8 cellular contexts compared by ENCODE assay signal in genomic region chr1:33349778-33350610, GRCh38. TPM values are rescaled to one million over a fixed set of nuclear protein-coding genes. Genes with fewer than 3 reads are reported as not detected.
DNase-seq lines count a peak whose midpoint lies in the region; ATAC-seq, FAIRE-seq and TF ChIP-seq lines count a peak whose summit lies in the region.

No MANE protein-coding gene starts in this region.

- no peak for TF ChIP-seq EP300 in Ishikawa (IDR thresholded peaks at IDR 0.05; ENCODE audit: borderline replicate concordance)

- DNase-seq in DMS53 treated with DMSO at 0.1 percent for 48 hours (lab: John Stamatoyannopoulos, UW; ENCODE audit: unreplicated experiment) (peak; percentile 74), RCC 7860 (ENCODE audit: low spot score) (peak; percentile 69), fibroblast of mammary gland (ENCODE audit: low read depth) (peak; percentile 70)
- peak; percentile 52 to 71 for DNase-seq in activated T-helper 1 cell treated with anti-CD3 and anti-CD28 coated beads, Interleukin-2, amount 50 U/mL, for 16 hours (ENCODE audit: low read depth in 1 of 2, low spot score in 1 of 2)
- peak; percentile 63 to 86 (median 74) for DNase-seq in naive thymus-derived CD8-positive, alpha-beta T cell
- peak; percentile 73 for DNase-seq in stimulated activated naive B cell treated with anti-CD40 and anti-IgM and Interleukin-4, amounts not matched to agents 10 μg/mL and 1 μg/mL and 100 μg/mL, for 72 hours

- peak; percentile 77 for ATAC-seq in GM21619 (IDR thresholded peaks at IDR 0.05; ENCODE audit: unreplicated experiment)
- peak; percentile 85 to 86 for ATAC-seq in naive thymus-derived CD8-positive, alpha-beta T cell
- peak; percentile 85 to 88 for ATAC-seq in stimulated activated naive B cell treated with anti-CD40 and anti-IgM and Interleukin-4, amounts not matched to agents 10 μg/mL and 1 μg/mL and 100 μg/mL, for 72 hours (replicated peaks)

- no peaks in the 10 kb centered on the region for H3K27me3 Mint-ChIP-seq in naive thymus-derived CD8-positive, alpha-beta T cell
- H3K27me3 Mint-ChIP-seq in stimulated activated naive B cell treated with anti-CD40 and anti-IgM and Interleukin-4, amounts not matched to agents 10 μg/mL and 1 μg/mL and 100 μg/mL, for 72 hours: no peaks in the 10 kb centered on the region

- H3K4me3 Mint-ChIP-seq in naive thymus-derived CD8-positive, alpha-beta T cell: peak overlapping the region; percentile 81 to 96 (median 92)
- peak overlapping the region; percentile 93 to 97 for H3K4me3 Mint-ChIP-seq in stimulated activated naive B cell treated with anti-CD40 and anti-IgM and Interleukin-4, amounts not matched to agents 10 μg/mL and 1 μg/mL and 100 μg/mL, for 72 hours

- peak overlapping the region; percentile 49 for H3K4me3 ChIP-seq in fibroblast of mammary gland (ENCODE audit: control insufficient read depth, low read depth, low read length)

- TF ChIP-seq RAD21 in Ishikawa (IDR thresholded peaks at IDR 0.05; ENCODE audit: low read depth): no peak

- H3K9me3 Mint-ChIP-seq in naive thymus-derived CD8-positive, alpha-beta T cell: no peaks in the 10 kb centered on the region
- H3K9me3 Mint-ChIP-seq in stimulated activated naive B cell treated with anti-CD40 and anti-IgM and Interleukin-4, amounts not matched to agents 10 μg/mL and 1 μg/mL and 100 μg/mL, for 72 hours: no peaks in the 10 kb centered on the region

- peaks cover 0 to 11% (median 0%) of the 10 kb centered on the region in 3 donors for H3K36me3 Mint-ChIP-seq in naive thymus-derived CD8-positive, alpha-beta T cell
- peaks cover 10 to 11% of the 10 kb centered on the region in 2 donors for H3K36me3 Mint-ChIP-seq in stimulated activated naive B cell treated with anti-CD40 and anti-IgM and Interleukin-4, amounts not matched to agents 10 μg/mL and 1 μg/mL and 100 μg/mL, for 72 hours

- TF ChIP-seq CTCF in fibroblast of mammary gland (conservative IDR thresholded peaks at IDR 0.05; ENCODE audit: control insufficient read depth, insufficient read depth, low read depth, low read length): no peak

- peak overlapping the region; percentile 68 to 96 (median 92) for H3K27ac Mint-ChIP-seq in naive thymus-derived CD8-positive, alpha-beta T cell
- peak overlapping the region; percentile 99 for H3K27ac Mint-ChIP-seq in stimulated activated naive B cell treated with anti-CD40 and anti-IgM and Interleukin-4, amounts not matched to agents 10 μg/mL and 1 μg/mL and 100 μg/mL, for 72 hours

- H3K4me1 Mint-ChIP-seq in naive thymus-derived CD8-positive, alpha-beta T cell: peaks cover 26 to 52% (median 39%) of the 10 kb centered on the region in 4 donors
- H3K4me1 Mint-ChIP-seq in stimulated activated naive B cell treated with anti-CD40 and anti-IgM and Interleukin-4, amounts not matched to agents 10 μg/mL and 1 μg/mL and 100 μg/mL, for 72 hours: peaks cover 27 to 37% of the 10 kb centered on the region in 2 donors

- POLR2A ChIA-PET in naive thymus-derived CD8-positive, alpha-beta T cell (lab: Charles Lee): interaction anchor here (0.7 kb wide), 1 partner anchor 172 kb away, joined by 3 read pairs; no protein-coding TSS in a partner anchor

- FAIRE-seq in RCC 7860 (lab: Jason Lieb, UNC): no peak

TF ChIP-seq in Ishikawa, 13 proteins besides CTCF, POLR2A, EP300 and RAD21:
- TF ChIP-seq, protein P1, sequence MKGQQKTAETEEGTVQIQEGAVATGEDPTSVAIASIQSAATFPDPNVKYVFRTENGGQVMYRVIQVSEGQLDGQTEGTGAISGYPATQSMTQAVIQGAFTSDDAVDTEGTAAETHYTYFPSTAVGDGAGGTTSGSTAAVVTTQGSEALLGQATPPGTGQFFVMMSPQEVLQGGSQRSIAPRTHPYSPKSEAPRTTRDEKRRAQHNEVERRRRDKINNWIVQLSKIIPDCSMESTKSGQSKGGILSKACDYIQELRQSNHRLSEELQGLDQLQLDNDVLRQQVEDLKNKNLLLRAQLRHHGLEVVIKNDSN (IDR thresholded peaks at IDR 0.05): no peak
- TF ChIP-seq NFIC (IDR thresholded peaks at IDR 0.05): peak; percentile 59
- peak; percentile 84 for TF ChIP-seq MAX (IDR thresholded peaks at IDR 0.05)
- TF ChIP-seq TCF12 (IDR thresholded peaks at IDR 0.05; ENCODE audit: low read depth): no peak
- TF ChIP-seq ZBTB7A (IDR thresholded peaks at IDR 0.05; ENCODE audit: low read depth): 0 out of 2 replicates have a peak, but pooled peaks have one; percentile 49
- peak; percentile 64; the same call in 1 of the 2 replicates for TF ChIP-seq TAF1 (IDR thresholded peaks at IDR 0.05; ENCODE audit: low read depth)

RNA-seq across cellular contexts. Expression of gene A3GALT2, which starts 29.1 kb away (rescaled TPM):
- not detected for total RNA-seq in naive thymus-derived CD8-positive, alpha-beta T cell
- polyA plus RNA-seq in naive thymus-derived CD8-positive, alpha-beta T cell: not detected

Comparison
In these comparisons a context has a peak if more than half of its experiments do, and no peak if none do; other contexts are left out.
1. Peak in every context shown above with its lines: DNase-seq, ATAC-seq and H3K4me3 ChIP-seq.